1 cellular context compared by ENCODE assay signal in genomic region chr6:3748208-3748701, GRCh38.
TF ChIP-seq lines count a peak whose summit lies in the region.

No MANE protein-coding gene starts in this region.

TF ChIP-seq in HepG2, 621 proteins besides CTCF, POLR2A, EP300 and RAD21 (continued from another document and continues in another):
- TF ChIP-seq LRRFIP1 (CRISPR knock-in tag; conservative IDR thresholded peaks at IDR 0.05) (no peak), CC2D1A (CRISPR knock-in tag; IDR thresholded peaks at IDR 0.05) (no peak), LCORL (IDR thresholded peaks at IDR 0.05) (no peak), LCORL (CRISPR knock-in tag; IDR thresholded peaks at IDR 0.05) (peak; percentile 69; the same call in 1 of the 2 replicates), ATF7-NPFF (CRISPR knock-in tag; IDR thresholded peaks at IDR 0.05; ENCODE audit: low read depth) (no peak), SCMH1 (CRISPR knock-in tag; IDR thresholded peaks at IDR 0.05; ENCODE audit: borderline replicate concordance) (no peak), FOXC1 (CRISPR knock-in tag; IDR thresholded peaks at IDR 0.05; ENCODE audit: borderline replicate concordance) (no peak), FUBP1 (CRISPR knock-in tag; IDR thresholded peaks at IDR 0.05; ENCODE audit: borderline replicate concordance) (no peak), ZNF629 (CRISPR knock-in tag; conservative IDR thresholded peaks at IDR 0.05) (no peak), AGO2 (optimal IDR thresholded peaks at IDR 0.05; ENCODE audit: low read depth, low read length) (no peak), TEAD2 (CRISPR knock-in tag; IDR thresholded peaks at IDR 0.05) (0 out of 2 replicates have a peak, but pooled peaks have one; percentile 43), ZFP36L1 (CRISPR knock-in tag; IDR thresholded peaks at IDR 0.05) (0 out of 2 replicates have a peak, but pooled peaks have one; percentile 17), PCBP1 (IDR thresholded peaks at IDR 0.05; ENCODE audit: borderline replicate concordance, low read depth, low read length) (no peak), MXD4 (CRISPR knock-in tag; IDR thresholded peaks at IDR 0.05) (peak; percentile 47; the same call in 1 of the 2 replicates), GFI1 (CRISPR knock-in tag; IDR thresholded peaks at IDR 0.05; ENCODE audit: borderline replicate concordance) (no peak), PHF21A (CRISPR knock-in tag; IDR thresholded peaks at IDR 0.05) (no peak), ZUFSP (CRISPR knock-in tag; IDR thresholded peaks at IDR 0.05; ENCODE audit: borderline replicate concordance) (no peak), BORCS8-MEF2B (CRISPR knock-in tag; IDR thresholded peaks at IDR 0.05) (peak; percentile 66; the same call in 1 of the 2 replicates), IRF1 (CRISPR knock-in tag; IDR thresholded peaks at IDR 0.05; ENCODE audit: low read depth) (no peak), ZFP1 (CRISPR knock-in tag; IDR thresholded peaks at IDR 0.05) (no peak), POLR2AphosphoS2 (IDR thresholded peaks at IDR 0.05; ENCODE audit: low read depth, low read length) (no peak), PHF8 (CRISPR knock-in tag; IDR thresholded peaks at IDR 0.05) (no peak), E2F1 (CRISPR knock-in tag; IDR thresholded peaks at IDR 0.05) (no peak), SPEN (CRISPR knock-in tag; IDR thresholded peaks at IDR 0.05; ENCODE audit: low read depth) (peak; percentile 63; the same call in 1 of the 2 replicates), ZNF710 (CRISPR knock-in tag; IDR thresholded peaks at IDR 0.05; ENCODE audit: borderline replicate concordance) (no peak), RERE (CRISPR knock-in tag; IDR thresholded peaks at IDR 0.05; ENCODE audit: low read depth) (no peak), SIN3A (IDR thresholded peaks at IDR 0.05; ENCODE audit: borderline replicate concordance, low read depth, low read length) (peak; percentile 73; the same call in 1 of the 2 replicates), ZSCAN25 (CRISPR knock-in tag; IDR thresholded peaks at IDR 0.05) (peak; percentile 57; the same call in 1 of the 2 replicates), MAX (IDR thresholded peaks at IDR 0.05) (peak; percentile 78), ELF3 (CRISPR knock-in tag; IDR thresholded peaks at IDR 0.05) (peak; percentile 57; the same call in 1 of the 2 replicates), RNF2 (conservative IDR thresholded peaks at IDR 0.05; ENCODE audit: low read depth) (no peak), NR2F6 (IDR thresholded peaks at IDR 0.05) (peak; percentile 52; the same call in 1 of the 2 replicates), NR2F6 (CRISPR knock-in tag; IDR thresholded peaks at IDR 0.05) (peak; percentile 81), ZNF350 (CRISPR knock-in tag; IDR thresholded peaks at IDR 0.05; ENCODE audit: borderline replicate concordance, low read depth) (peak; percentile 66; the same call in 1 of the 2 replicates), ZNF574 (CRISPR knock-in tag; IDR thresholded peaks at IDR 0.05) (peak; percentile 73), MATR3 (CRISPR knock-in tag; IDR thresholded peaks at IDR 0.05) (no peak), ZNF329 (CRISPR knock-in tag; IDR thresholded peaks at IDR 0.05; ENCODE audit: low read depth) (no peak), NFE2L1 (CRISPR knock-in tag; IDR thresholded peaks at IDR 0.05; ENCODE audit: borderline replicate concordance) (no peak), MED13 (CRISPR knock-in tag; IDR thresholded peaks at IDR 0.05) (no peak), SSRP1 (CRISPR knock-in tag; IDR thresholded peaks at IDR 0.05) (peak; percentile 74; the same call in 1 of the 2 replicates), ZBTB43 (CRISPR knock-in tag; conservative IDR thresholded peaks at IDR 0.05) (no peak; the same call in 1 of the 2 replicates)
